ENCODE assay signal across 8 cellular contexts in genomic region chr20:3209023-3209945, GRCh38. TPM values are rescaled to one million over a fixed set of nuclear protein-coding genes. Genes with fewer than 3 reads are reported as not detected.
DNase-seq lines count a peak whose midpoint lies in the region; ATAC-seq lines count a peak whose summit lies in the region.

Gene ITPA, plus strand, starts transcription at chr20:3209498. Its CDS starts 54 bp downstream, at chr20:3209552.

- H3K4me3 ChIP-seq in endocrine pancreas (ENCODE audit: control insufficient read depth, insufficient read depth, low read length) (peak within 1 kb of the TSS; percentile 89), mesendoderm (ENCODE audit: low read length) (peak within 1 kb of the TSS; percentile 75)

- no peaks in the 10 kb centered on the region for H3K9me3 ChIP-seq in endocrine pancreas (ENCODE audit: control insufficient read depth, low read length)

- peak within 1 kb of the TSS; percentile 92 for H3K9ac ChIP-seq in endocrine pancreas (ENCODE audit: control insufficient read depth, insufficient read depth, low read length)
- H3K9ac ChIP-seq in mesendoderm (ENCODE audit: low read length), result peak within 1 kb of the TSS; percentile 98

- DNase-seq in C1 segment of cervical spinal cord (lab: John Stamatoyannopoulos, UW) (peak in 13 of 14 donors; percentile 19 to 70 (median 47)), NCI-H526 treated with DMSO at 0.1 percent for 48 hours (lab: John Stamatoyannopoulos, UW) (peak; percentile 23), mesendoderm (peak; percentile 68)
- DNase-seq in activated CD8-positive, alpha-beta memory T cell treated with anti-CD3 and anti-CD28 coated beads for 24 hours, result peak; percentile 86
- DNase-seq in stimulated activated CD8-positive, alpha-beta memory T cell treated with anti-CD3 and anti-CD28 coated beads, Interleukin-15, amount 100 ng/mL, for 48 hours (ENCODE audit: low read depth in 2 of 2), result peak; percentile 50 to 59

- no peak within 1 kb of the TSS for H2BK15ac ChIP-seq in mesendoderm (replicated peaks; ENCODE audit: low read depth)

- H3K79me2 ChIP-seq in mesendoderm (ENCODE audit: control insufficient read depth, insufficient read depth, low read length), result peaks cover 11% of the 10 kb centered on the region

- peak within 1 kb of the TSS; percentile 100 for H3K4me2 ChIP-seq in mesendoderm (ENCODE audit: low read length)

- WGBS in mesendoderm (ENCODE audit: extremely low coverage, insufficient coverage, low lambda C conversion rate), result no CpG with 5 or more reads among the region's 55 CpGs

- H2BK5ac ChIP-seq in mesendoderm (ENCODE audit: low read length), result peak within 1 kb of the TSS; percentile 58

- H3K18ac ChIP-seq in mesendoderm (ENCODE audit: low read length), result peak within 1 kb of the TSS; percentile 89

- peaks cover 17% of the 10 kb centered on the region for H3K79me1 ChIP-seq in mesendoderm (ENCODE audit: low read length)

- H3K56ac ChIP-seq in mesendoderm (ENCODE audit: low read length), result peak within 1 kb of the TSS; percentile 94

- H3K27me3 ChIP-seq in endocrine pancreas (ENCODE audit: control insufficient read depth, insufficient read depth, low read length) (no peaks in the 10 kb centered on the region), mesendoderm (ENCODE audit: insufficient read depth, low read length, poor library complexity) (no peaks in the 10 kb centered on the region)

- H3K27ac ChIP-seq in mesendoderm (ENCODE audit: low read depth, low read length), result peak within 1 kb of the TSS; percentile 57

- H3K4ac ChIP-seq in mesendoderm (ENCODE audit: low read depth, low read length), result peak within 1 kb of the TSS; percentile 89

- no peaks in the 10 kb centered on the region for H3K4me1 ChIP-seq in endocrine pancreas (ENCODE audit: control insufficient read depth, insufficient read depth, low read length)
- H3K4me1 ChIP-seq in mesendoderm (ENCODE audit: control insufficient read depth, low read depth, low read length), result peaks cover 5% of the 10 kb centered on the region

- peak within 1 kb of the TSS; percentile 94 for H4K8ac ChIP-seq in mesendoderm (ENCODE audit: low read depth, low read length)

- H3K23ac ChIP-seq in mesendoderm (ENCODE audit: low read length), result peak within 1 kb of the TSS; percentile 89

- H3K36me3 ChIP-seq in endocrine pancreas (ENCODE audit: control insufficient read depth, insufficient read depth, low read length), result no peaks in the 10 kb centered on the region
- H3K36me3 ChIP-seq in mesendoderm (ENCODE audit: control insufficient read depth, insufficient read depth, low read length), result no peaks in the 10 kb centered on the region

- peak within 1 kb of the TSS; percentile 99 for H2AK5ac ChIP-seq in mesendoderm (ENCODE audit: low read length)

- H2BK120ac ChIP-seq in mesendoderm (ENCODE audit: low read depth, low read length), result peak within 1 kb of the TSS; percentile 8

- no peak within 1 kb of the TSS for H4K5ac ChIP-seq in mesendoderm (ENCODE audit: low read length)

- peak; percentile 42 for ATAC-seq in GM21423 (IDR thresholded peaks at IDR 0.05; ENCODE audit: unreplicated experiment)
- ATAC-seq in HG03378 (IDR thresholded peaks at IDR 0.05; ENCODE audit: unreplicated experiment), result no peak

RNA-seq across cellular contexts. Expression of gene ITPA, which starts in this region (rescaled TPM):
- 88.9 TPM for polyA plus RNA-seq in mesendoderm (2013, experiment 1 of 2)
- 89.3 TPM for polyA plus RNA-seq in mesendoderm (2013, experiment 2 of 2)

Comparison
In these comparisons a context has a peak if more than half of its experiments do, and no peak if none do; other contexts are left out.
1. DNase-seq: peak in every context shown above with its lines; median percentile 86 in activated CD8-positive, alpha-beta memory T cell treated with anti-CD3 and anti-CD28 coated beads for 24 hours; 68 in mesendoderm; 54 in stimulated activated CD8-positive, alpha-beta memory T cell treated with anti-CD3 and anti-CD28 coated beads, Interleukin-15, amount 100 ng/mL, for 48 hours; 47 in C1 segment of cervical spinal cord; 23 in NCI-H526 treated with DMSO at 0.1 percent for 48 hours.